In genomic region chr3:142448424-142448823, GRCh38 we compare ENCODE assay signal across 8 cellular contexts. TPM values are rescaled to one million over a fixed set of nuclear protein-coding genes. Genes with fewer than 3 reads are reported as not detected.
DNase-seq lines count a peak whose midpoint lies in the region; ATAC-seq and TF ChIP-seq lines count a peak whose summit lies in the region.

No MANE protein-coding gene starts in this region.

- no peaks in the 10 kb centered on the region for H3K27me3 Mint-ChIP-seq in CD8-positive, alpha-beta memory T cell

- H3K79me2 ChIP-seq in OCI-LY1 (ENCODE audit: insufficient read depth, low read length) (peaks cover 43% of the 10 kb centered on the region), parathyroid adenoma (peaks cover 33% of the 10 kb centered on the region)

- H3K4me1 ChIP-seq in CD8-positive, alpha-beta memory T cell (ENCODE audit: insufficient read depth, low read length) = peaks cover 43% of the 10 kb centered on the region
- peaks cover 29% of the 10 kb centered on the region for H3K4me1 ChIP-seq in OCI-LY1 (ENCODE audit: insufficient read depth, low read length, severe bottlenecking)
- no peaks in the 10 kb centered on the region for H3K4me1 ChIP-seq in parathyroid adenoma

- H3K27ac Mint-ChIP-seq in CD8-positive, alpha-beta memory T cell = peak overlapping the region; percentile 99 to 100 (median 100)

- no peak for DNase-seq in CD8-positive, alpha-beta memory T cell
- no peak for DNase-seq in epithelial cell of esophagus (ENCODE audit: low read depth)
- no peak for DNase-seq in UCSD-AML1 (lab: John Stamatoyannopoulos, UW; ENCODE audit: unreplicated experiment)
- DNase-seq in NCI-H82 (lab: John Stamatoyannopoulos, UW) = no peak
- no peak for DNase-seq in NCI-H1930 (lab: John Stamatoyannopoulos, UW)

- ATAC-seq in HG03039 (IDR thresholded peaks at IDR 0.05; ENCODE audit: unreplicated experiment) = no peak

- peaks cover 0 to 49% (median 6%) of the 10 kb centered on the region in 3 donors for H3K36me3 Mint-ChIP-seq in CD8-positive, alpha-beta memory T cell

- no peaks in the 10 kb centered on the region for H3K9me2 ChIP-seq in OCI-LY1 (ENCODE audit: low read depth, low read length)

- H3K36me3 ChIP-seq in CD8-positive, alpha-beta memory T cell (ENCODE audit: insufficient read depth, low read length) = peaks cover 11% of the 10 kb centered on the region
- H3K36me3 ChIP-seq in OCI-LY1 (ENCODE audit: insufficient read depth, low read length) = peaks cover 43% of the 10 kb centered on the region
- H3K36me3 ChIP-seq in parathyroid adenoma (ENCODE audit: control insufficient read depth, insufficient read depth, low read length) = no peaks in the 10 kb centered on the region

- H4K20me1 ChIP-seq in OCI-LY1 (ENCODE audit: insufficient read depth, low read length) = no peaks in the 10 kb centered on the region

- H3K4me3 Mint-ChIP-seq in CD8-positive, alpha-beta memory T cell = peak overlapping the region; percentile 98 to 100 (median 99)

- no peaks in the 10 kb centered on the region for H3F3A ChIP-seq in OCI-LY1 (ENCODE audit: insufficient read depth, low read length)

- H3K9ac ChIP-seq in OCI-LY1 (ENCODE audit: low read length) (peak overlapping the region; percentile 87), parathyroid adenoma (no peak overlapping the region)

- H3K4me2 ChIP-seq in OCI-LY1 (ENCODE audit: low read length) (peak overlapping the region; percentile 94), parathyroid adenoma (ENCODE audit: low read length) (peak overlapping the region; percentile 89)

- H3K27me3 ChIP-seq in CD8-positive, alpha-beta memory T cell (ENCODE audit: insufficient read depth, low read length, poor library complexity, severe bottlenecking) = no peaks in the 10 kb centered on the region
- no peaks in the 10 kb centered on the region for H3K27me3 ChIP-seq in OCI-LY1 (ENCODE audit: insufficient read depth, low read length)
- H3K27me3 ChIP-seq in parathyroid adenoma (ENCODE audit: control insufficient read depth, insufficient read depth, low read length) = no peaks in the 10 kb centered on the region

- H3K4me1 Mint-ChIP-seq in CD8-positive, alpha-beta memory T cell = peaks cover 46 to 53% (median 49%) of the 10 kb centered on the region in 3 donors

- H2AFZ ChIP-seq in OCI-LY1 (ENCODE audit: low read length) (peak overlapping the region; percentile 34), parathyroid adenoma (peak overlapping the region; percentile 86)

- POLR2A ChIA-PET in CD8-positive, alpha-beta memory T cell (lab: Charles Lee) = no interaction called here

- H3K9me3 ChIP-seq in CD8-positive, alpha-beta memory T cell (ENCODE audit: low read length) = no peaks in the 10 kb centered on the region
- H3K9me3 ChIP-seq in OCI-LY1 (ENCODE audit: low read length) = 0 out of 2 replicates have a peak, but pooled peaks cover 2% of the 10 kb centered on the region
- no peaks in the 10 kb centered on the region for H3K9me3 ChIP-seq in parathyroid adenoma (ENCODE audit: control insufficient read depth, low read length)

- TF ChIP-seq CTCF in OCI-LY1 (IDR thresholded peaks at IDR 0.05; ENCODE audit: low read length) = no peak
- TF ChIP-seq CTCF in epithelial cell of esophagus (IDR thresholded peaks at IDR 0.05; ENCODE audit: insufficient read depth, low read depth, low read length, missing control alignments) = no peak
- TF ChIP-seq CTCF in parathyroid adenoma (IDR thresholded peaks at IDR 0.05) = no peak

- peak overlapping the region; percentile 99 for H3K4me3 ChIP-seq in CD8-positive, alpha-beta memory T cell (ENCODE audit: low read length)
- H3K4me3 ChIP-seq in OCI-LY1 (ENCODE audit: low read depth, low read length, poor library complexity, severe bottlenecking) (peak overlapping the region; percentile 91), epithelial cell of esophagus (ENCODE audit: low read length) (peak overlapping the region; percentile 93), parathyroid adenoma (ENCODE audit: low read depth, low read length) (peak overlapping the region; percentile 99)

- CTCF ChIA-PET in CD8-positive, alpha-beta memory T cell (lab: Charles Lee) = no interaction called here

- no peaks in the 10 kb centered on the region for H3K9me3 Mint-ChIP-seq in CD8-positive, alpha-beta memory T cell

- H3K27ac ChIP-seq in CD8-positive, alpha-beta memory T cell (ENCODE audit: low read depth, low read length) = peak overlapping the region; percentile 100
- H3K27ac ChIP-seq in OCI-LY1 (ENCODE audit: low read depth, low read length, poor library complexity, severe bottlenecking) (peak overlapping the region; percentile 4), parathyroid adenoma (peak overlapping the region; percentile 81)

RNA-seq across cellular contexts. Expression of gene XRN1, which starts 0.6 kb away (rescaled TPM):
- 10 to 100 TPM; 29.0 to 34.6 TPM for total RNA-seq in CD8-positive, alpha-beta memory T cell
- polyA plus RNA-seq in CD8-positive, alpha-beta memory T cell = 57.8 TPM

Comparison
In these comparisons a context has a peak if more than half of its experiments do, and no peak if none do; other contexts are left out.
1. H3K27ac ChIP-seq: peak in every context shown above with its lines; median percentile 100 in CD8-positive, alpha-beta memory T cell; 81 in parathyroid adenoma; 4 in OCI-LY1.